16 cellular contexts compared by ENCODE assay signal in genomic region chr2:60476206-60476946, GRCh38.
DNase-seq lines count a peak whose midpoint lies in the region; ATAC-seq and TF ChIP-seq lines count a peak whose summit lies in the region.
"Had no signal": no experiment of that assay in that cellular context is flagged by ENCODE, and none has a peak within 500 bp of the region (broad histone marks: within the 10 kb centered on the region; RNA-seq: fewer than 3 reads in every experiment).

No MANE protein-coding gene starts in this region.

- H3K27me3 Mint-ChIP-seq in natural killer cell (ENCODE audit: low read depth in 2 of 2): peaks cover 5 to 6% of the 10 kb centered on the region in 2 donors

- no peak overlapping the region for H3K9ac ChIP-seq in Karpas-422 (ENCODE audit: low read length)

- no peaks in the 10 kb centered on the region for H3K4me1 ChIP-seq in Karpas-422 (ENCODE audit: low read length)
- H3K4me1 ChIP-seq in lower lobe of right lung: peaks cover 16% of the 10 kb centered on the region

- peaks cover 100% of the 10 kb centered on the region for H3K79me2 ChIP-seq in Karpas-422 (ENCODE audit: low read length)

- no peak overlapping the region for H3K27ac Mint-ChIP-seq in natural killer cell

- no peak overlapping the region for H3K4me2 ChIP-seq in Karpas-422 (ENCODE audit: low read depth, low read length, poor library complexity, severe bottlenecking)

- H3K36me3 ChIP-seq in Karpas-422 (ENCODE audit: insufficient read depth, low read length): peaks cover 51% of the 10 kb centered on the region
- H3K36me3 ChIP-seq in lower lobe of right lung: no peaks in the 10 kb centered on the region
- H3K36me3 ChIP-seq: heart left ventricle, MG63 had no signal

- intact Hi-C loops in lower lobe of right lung (cut with DNase I): no loop called here
- intact Hi-C loops in natural killer cell (cut with micrococcal nuclease): no loop called here

- H3K4me3 ChIP-seq in Karpas-422 (ENCODE audit: low read length): no peak overlapping the region
- H3K4me3 ChIP-seq in lower lobe of right lung: no peak overlapping the region
- H3K4me3 ChIP-seq: heart left ventricle, MG63 had no signal

- DNase-seq in COR-L47 (lab: John Stamatoyannopoulos, UW) (peak; percentile 28), Karpas-422 (no peak), lower lobe of right lung (no peak), midbrain (lab: John Stamatoyannopoulos, UW) (no peak), retina (no peak), natural killer cell (no peak), activated T-cell treated with anti-CD3 and anti-CD28 coated beads for 4 hours (no peak)
- DNase-seq: activated gamma-delta T cell treated with Interleukin-2 at 50 U/mL for 16 hours; kidney glomerular epithelial cell; MG63; naive thymus-derived CD8-positive, alpha-beta T cell; NCI-H446 had no signal

- H2AFZ ChIP-seq in Karpas-422 (ENCODE audit: low read length): no peak overlapping the region

- H4K20me1 ChIP-seq in Karpas-422 (ENCODE audit: insufficient read depth, low read depth, low read length): peaks cover 4% of the 10 kb centered on the region; the same call in 1 of the 2 replicates

- H3K36me3 Mint-ChIP-seq in natural killer cell: no peaks in the 10 kb centered on the region
- H3K36me3 Mint-ChIP-seq: naive thymus-derived CD8-positive, alpha-beta T cell had no signal

- no peaks in the 10 kb centered on the region for H3K9me3 Mint-ChIP-seq in natural killer cell
- H3K9me3 Mint-ChIP-seq: naive thymus-derived CD8-positive, alpha-beta T cell had no signal

- H3K4me3 Mint-ChIP-seq in natural killer cell: no peak overlapping the region

- TF ChIP-seq CTCF in VCaP (conservative IDR thresholded peaks at IDR 0.05): no peak
- no peak for TF ChIP-seq CTCF in lower lobe of right lung (IDR thresholded peaks at IDR 0.05)
- TF ChIP-seq CTCF in natural killer cell (IDR thresholded peaks at IDR 0.05): no peak

- H3K4me1 Mint-ChIP-seq in natural killer cell: peaks cover 11 to 16% of the 10 kb centered on the region in 2 donors

- ATAC-seq in lower lobe of right lung: peak; percentile 49 to 79
- no peak for ATAC-seq in natural killer cell
- ATAC-seq: esophagus mucosa; naive thymus-derived CD8-positive, alpha-beta T cell; Panc1 had no signal

- H3K9me3 ChIP-seq in Karpas-422 (ENCODE audit: low read length): no peaks in the 10 kb centered on the region
- no peaks in the 10 kb centered on the region for H3K9me3 ChIP-seq in lower lobe of right lung
- H3K9me3 ChIP-seq: heart left ventricle, MG63 had no signal

- no peaks in the 10 kb centered on the region for H3K27me3 ChIP-seq in Karpas-422 (ENCODE audit: low read length)
- H3K27me3 ChIP-seq in lower lobe of right lung (ENCODE audit: low read depth): no peaks in the 10 kb centered on the region
- H3K27me3 ChIP-seq: MG63 had no signal

- H3K27ac ChIP-seq in Karpas-422 (ENCODE audit: low read length) (peak overlapping the region; percentile 9; the same call in 1 of the 2 replicates), VCaP (peak overlapping the region; percentile 4; the same call in 1 of the 2 replicates), lower lobe of right lung (no peak overlapping the region)

- no peaks in the 10 kb centered on the region for H3K9me2 ChIP-seq in Karpas-422 (replicated peaks; ENCODE audit: insufficient read depth, low read length)

Comparison
In these comparisons a context has a peak if more than half of its experiments do, and no peak if none do; other contexts are left out.
1. ATAC-seq: peak in lower lobe of right lung (2 of 2); none in natural killer cell (0 of 3).